In the genomic region with DNA sequence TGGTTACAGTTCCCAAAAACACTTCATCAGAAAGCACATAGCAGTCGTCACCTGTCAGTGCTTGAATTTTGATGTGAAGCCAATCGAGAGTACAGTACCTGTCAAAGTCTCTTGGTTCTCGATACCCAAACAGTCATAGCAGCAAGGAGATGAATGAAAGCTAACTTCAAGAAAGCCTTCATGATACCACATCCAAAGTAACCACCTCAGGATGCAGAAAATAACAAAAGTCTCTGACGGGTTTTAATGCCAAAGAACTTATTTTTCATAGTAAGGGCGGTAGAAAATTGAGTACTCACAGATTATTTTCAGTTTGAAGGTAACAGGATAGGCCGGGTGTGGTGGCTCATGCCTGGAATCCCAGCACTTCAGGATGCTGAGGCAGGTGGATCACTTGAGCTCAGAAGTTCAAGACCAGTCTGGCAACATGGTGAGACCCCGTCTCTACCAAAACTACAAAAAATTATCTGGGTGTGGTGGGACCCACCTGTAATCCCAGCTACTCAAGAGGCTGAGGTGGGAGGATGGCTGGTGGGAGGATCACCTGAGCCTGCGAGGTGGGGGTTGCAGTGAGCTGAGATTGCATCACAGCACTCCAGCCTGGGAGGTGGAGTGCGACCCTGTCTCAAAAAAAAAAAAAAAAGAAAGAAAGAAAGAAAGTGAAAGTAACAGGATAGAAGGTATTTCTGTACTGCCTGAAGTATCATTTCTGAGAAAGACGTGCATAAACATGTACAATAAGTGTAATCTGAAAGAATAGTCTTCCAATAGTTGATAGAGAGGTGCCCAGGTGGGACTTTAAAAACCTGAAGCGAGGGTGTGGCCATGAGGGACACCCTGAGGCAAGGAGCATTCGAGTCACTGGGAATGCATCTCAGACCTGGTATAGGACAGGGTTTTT, we compare ENCODE assay signal across 12 cellular contexts. TPM values are rescaled to one million over a fixed set of nuclear protein-coding genes. Genes with fewer than 3 reads are reported as not detected.
DNase-seq lines count a peak whose midpoint lies in the region; ATAC-seq, FAIRE-seq and TF ChIP-seq lines count a peak whose summit lies in the region.
"Had no signal": no experiment of that assay in that cellular context is flagged by ENCODE, and none has a peak within 500 bp of the region (broad histone marks: within the 10 kb centered on the region; RNA-seq: fewer than 3 reads in every experiment).

No MANE protein-coding gene starts in this region.

- H3K27ac ChIP-seq in H1 (ENCODE audit: low read depth, low read length) = no peak overlapping the region
- H3K27ac ChIP-seq: tibial artery, WERI-Rb-1 had no signal

- H3K56ac ChIP-seq in H1 (replicated peaks; ENCODE audit: insufficient read length, low read depth, low read length) = no peak overlapping the region

- H3K18ac ChIP-seq in H1 (ENCODE audit: extremely low read depth, low read length) = no peak overlapping the region

- no peaks in the 10 kb centered on the region for H3K9me3 Mint-ChIP-seq in stimulated activated naive CD8-positive, alpha-beta T cell treated with anti-CD3 and anti-CD28 coated beads, Interleukin-15, amount 100 ng/mL, for 72 hours
- H3K9me3 Mint-ChIP-seq: memory B cell had no signal

- no peak for TF ChIP-seq CTCF in H1 (IDR thresholded peaks at IDR 0.05; ENCODE audit: control extremely low read depth in 1 of 3, insufficient read depth in 1 of 3, low read depth in 1 of 3, low read length in 3 of 3)

- peak overlapping the region; percentile 91 to 97 for H3K4me3 Mint-ChIP-seq in stimulated activated naive CD8-positive, alpha-beta T cell treated with anti-CD3 and anti-CD28 coated beads, Interleukin-15, amount 100 ng/mL, for 72 hours
- H3K4me3 Mint-ChIP-seq: memory B cell had no signal

- H3K4me1 ChIP-seq in H1 (replicated peaks in 1 of 4; ENCODE audit: control insufficient read depth in 3 of 4, insufficient read depth in 4 of 4, low read length in 3 of 4) = no peaks in the 10 kb centered on the region
- H3K4me1 ChIP-seq: tibial artery had no signal

- H3K79me2 ChIP-seq in H1 (ENCODE audit: control insufficient read depth in 1 of 2, insufficient read depth in 2 of 2, low read length in 2 of 2) = no peaks in the 10 kb centered on the region

- H3K36me3 ChIP-seq in H1 (ENCODE audit: control insufficient read depth in 2 of 4, insufficient read depth in 4 of 4, low read length in 3 of 4) = peaks cover 0 to 4% (median 4%) of the 10 kb centered on the region in 4 experiments; a peak in 4 of 8 replicates

- no peak for TF ChIP-seq EP300 in H1 (IDR thresholded peaks at IDR 0.05; ENCODE audit: borderline replicate concordance in 1 of 2, low read depth in 2 of 2, low read length in 2 of 2)

- no peak overlapping the region for H2BK20ac ChIP-seq in H1 (ENCODE audit: low read length)

- no peak for TF ChIP-seq RAD21 in H1 (IDR thresholded peaks at IDR 0.05 in 1 of 2, conservative IDR thresholded peaks at IDR 0.05 in 1 of 2; ENCODE audit: low read depth in 2 of 2, low read length in 2 of 2)

- H2AFZ ChIP-seq in H1 (ENCODE audit: low read length) = no peak overlapping the region

- peaks cover 26% of the 10 kb centered on the region for H3K4me1 Mint-ChIP-seq in stimulated activated naive CD8-positive, alpha-beta T cell treated with anti-CD3 and anti-CD28 coated beads, Interleukin-15, amount 100 ng/mL, for 72 hours

- peak; percentile 68 for DNase-seq in activated effector memory CD4-positive, alpha-beta T cell treated with anti-CD3 and anti-CD28 coated beads, Interleukin-2, amount 50 U/mL, for 16 hours
- no peak for DNase-seq in activated effector memory CD4-positive, alpha-beta T cell treated with Interleukin-2 at 50 U/mL for 16 hours
- peak; percentile 9 for DNase-seq in activated CD8-positive, alpha-beta memory T cell treated with anti-CD3 and anti-CD28 coated beads, Interleukin-2, amount 50 U/mL, for 1 hour (ENCODE audit: extremely low read depth)
- DNase-seq in H1 (ENCODE audit: low read depth in 1 of 2, low spot score in 2 of 2) = no peak
- DNase-seq in stimulated activated naive CD8-positive, alpha-beta T cell treated with anti-CD3 and anti-CD28 coated beads, Interleukin-15, amount 100 ng/mL, for 72 hours = no peak
- DNase-seq in NCI-H2107 (lab: John Stamatoyannopoulos, UW) = no peak
- DNase-seq: SHP77, tibial artery, WERI-Rb-1 had no signal

- H3K23ac ChIP-seq in H1 (ENCODE audit: insufficient read length) = no peak overlapping the region

- H3K79me1 ChIP-seq in H1 (ENCODE audit: low read depth, low read length) = no peaks in the 10 kb centered on the region

- no peak overlapping the region for H3K4me3 ChIP-seq in H1 (ENCODE audit: extremely low read depth in 1 of 4, insufficient read depth in 2 of 4, low read depth in 3 of 4, low read length in 4 of 4)
- H3K4me3 ChIP-seq: tibial artery had no signal

- H2BK5ac ChIP-seq in H1 (ENCODE audit: low read depth, low read length) = no peak overlapping the region

- FAIRE-seq in H1 (lab: Jason Lieb, UNC) = no peak

- POLR2A ChIA-PET in H1 (lab: Charles Lee; ENCODE audit: partially characterized antibody) = interaction anchor here (0.6 kb wide), 1 partner anchor 407 kb away, joined by 3 read pairs; no protein-coding TSS in a partner anchor

- H3K4ac ChIP-seq in H1 (replicated peaks; ENCODE audit: insufficient read length, low read depth, low read length) = no peak overlapping the region

- no peaks in the 10 kb centered on the region for H3K27me3 Mint-ChIP-seq in stimulated activated naive CD8-positive, alpha-beta T cell treated with anti-CD3 and anti-CD28 coated beads, Interleukin-15, amount 100 ng/mL, for 72 hours
- H3K27me3 Mint-ChIP-seq: memory B cell had no signal

- WGBS in H1 (ENCODE audit: extremely low coverage in 1 of 2, insufficient coverage in 1 of 2, insufficient read length in 1 of 2, insufficient replicate concordance in 2 of 2, low coverage in 1 of 2, low lambda C conversion rate in 2 of 2, missing lambda C conversion rate in 1 of 2), 2 experiments = 88% methylated on average over 11 of the region's 12 CpGs; no CpG with 5 or more reads in 1 of the 2 experiments

- CTCF ChIA-PET in H1 (lab: Charles Lee; ENCODE audit: partially characterized antibody) = interaction anchor here (0.7 to 0.9 kb wide), 3 partner anchors 11 to 45 kb away, joined by 3 read pairs; no protein-coding TSS in a partner anchor

- H2BK120ac ChIP-seq in H1 (replicated peaks; ENCODE audit: low read depth, low read length) = no peak overlapping the region

- H3K14ac ChIP-seq in H1 (ENCODE audit: insufficient read length) = no peak overlapping the region

- no peak overlapping the region for H2AK5ac ChIP-seq in H1 (ENCODE audit: low read depth, low read length)

- no peaks in the 10 kb centered on the region; the same call in 1 of the 2 replicates for H3K23me2 ChIP-seq in H1 (ENCODE audit: low read depth, low read length)

- no peaks in the 10 kb centered on the region for H3K9me3 ChIP-seq in H1 (ENCODE audit: insufficient read depth in 2 of 2, low read depth in 1 of 2, low read length in 1 of 2)
- H3K9me3 ChIP-seq: tibial artery had no signal

- H3K4me2 ChIP-seq in H1 (ENCODE audit: insufficient read depth in 1 of 2, low read depth in 2 of 2, low read length in 2 of 2) = no peak overlapping the region

- no peak overlapping the region for H4K91ac ChIP-seq in H1 (replicated peaks; ENCODE audit: insufficient read length, low read length)

- peaks cover 0 to 1% of the 10 kb centered on the region in 2 experiments for H4K20me1 ChIP-seq in H1 (replicated peaks in 1 of 2; ENCODE audit: control insufficient read depth in 1 of 2, insufficient read depth in 2 of 2, low read length in 2 of 2)

- TF ChIP-seq POLR2A in H1 (IDR thresholded peaks at IDR 0.05; ENCODE audit: control extremely low read depth in 1 of 2, low read depth in 2 of 2, low read length in 2 of 2) (no peak), GM18505 (IDR thresholded peaks at IDR 0.05; ENCODE audit: borderline replicate concordance, extremely low read depth, insufficient read depth, insufficient read length) (no peak)

- no peak overlapping the region for H2BK12ac ChIP-seq in H1 (ENCODE audit: low read depth, low read length)

- no peak overlapping the region for H2BK15ac ChIP-seq in H1 (ENCODE audit: low read length)

- H3K9ac ChIP-seq in H1 (replicated peaks in 1 of 4; ENCODE audit: extremely low read depth in 1 of 4, low read depth in 3 of 4, low read length in 3 of 4) = no peak overlapping the region

- peak; percentile 95 for ATAC-seq in stimulated activated naive CD8-positive, alpha-beta T cell treated with anti-CD3 and anti-CD28 coated beads, Interleukin-15, amount 100 ng/mL, for 72 hours
- no peak for ATAC-seq in GM18505 (IDR thresholded peaks at IDR 0.05; ENCODE audit: unreplicated experiment)
- no peak for ATAC-seq in HG03045 (IDR thresholded peaks at IDR 0.05; ENCODE audit: unreplicated experiment)

- peak overlapping the region; percentile 97 to 98 for H3K27ac Mint-ChIP-seq in stimulated activated naive CD8-positive, alpha-beta T cell treated with anti-CD3 and anti-CD28 coated beads, Interleukin-15, amount 100 ng/mL, for 72 hours
- H3K27ac Mint-ChIP-seq: memory B cell had no signal

- no peak overlapping the region for H4K8ac ChIP-seq in H1 (ENCODE audit: extremely low read depth, insufficient read depth, low read length)

- H4K5ac ChIP-seq in H1 (ENCODE audit: insufficient read length, low read depth, low read length) = no peak overlapping the region

- no peaks in the 10 kb centered on the region for H3K27me3 ChIP-seq in H1 (replicated peaks in 1 of 4; ENCODE audit: control insufficient read depth in 3 of 4, extremely low read depth in 1 of 4, insufficient read depth in 3 of 4, low read length in 3 of 4)
- H3K27me3 ChIP-seq: tibial artery had no signal

RNA-seq across cellular contexts. Expression of a gene that starts 15.4 kb away (rescaled TPM):
- 18.9 and 19.8 TPM in 2 replicates for total RNA-seq in H1 (2021; fragmentation: NEBNext Ultra II Directional; extraction: Animal tissue kit (Norgen Biotek cat#: 25700))
- polyA plus RNA-seq in H1 (2011; rRNA removed) = 15.1 and 17.7 TPM in 2 replicates
- polyA plus RNA-seq in H1 (2011; cell fraction: cytosol; rRNA removed) = 10.6 TPM
- polyA plus RNA-seq in H1 (2011; cell fraction: nucleus; rRNA removed) = 27.8 TPM
- 13.3 to 15.9 TPM (median 15.0 TPM) in 4 replicates for polyA plus RNA-seq in H1 (2012, experiment 1 of 2)
- polyA plus RNA-seq in H1 (2012, experiment 2 of 2) = 9.3 TPM
- 18.9 TPM for polyA plus RNA-seq in H1 (2013, experiment 1 of 2)
- polyA plus RNA-seq in H1 (2013, experiment 2 of 2) = 18.6 TPM
- 22.0 and 30.9 TPM in 2 replicates for polyA minus RNA-seq in H1 (2011; rRNA and poly(A)+ RNA removed)
- 7.3 TPM for polyA minus RNA-seq in H1 (2011; cell fraction: cytosol; rRNA and poly(A)+ RNA removed)
- 31.0 TPM for polyA minus RNA-seq in H1 (2011; cell fraction: nucleus; rRNA and poly(A)+ RNA removed)

RNA-seq across cellular contexts. Expression of a gene that starts 16.2 kb away (rescaled TPM):
- total RNA-seq in H1 (2021; fragmentation: NEBNext Ultra II Directional; extraction: Animal tissue kit (Norgen Biotek cat#: 25700)) = 397 and 413 TPM in 2 replicates
- polyA plus RNA-seq in H1 (2011; rRNA removed) = 401 and 479 TPM in 2 replicates
- polyA plus RNA-seq in H1 (2011; cell fraction: cytosol; rRNA removed) = 476 TPM
- 766 TPM for polyA plus RNA-seq in H1 (2011; cell fraction: nucleus; rRNA removed)
- 293 to 353 TPM (median 324 TPM) in 4 replicates for polyA plus RNA-seq in H1 (2012, experiment 1 of 2)
- 136 TPM for polyA plus RNA-seq in H1 (2012, experiment 2 of 2)
- polyA plus RNA-seq in H1 (2013, experiment 1 of 2) = 351 TPM
- 323 TPM for polyA plus RNA-seq in H1 (2013, experiment 2 of 2)
- 111 TPM in 2 replicates for polyA minus RNA-seq in H1 (2011; rRNA and poly(A)+ RNA removed)
- polyA minus RNA-seq in H1 (2011; cell fraction: cytosol; rRNA and poly(A)+ RNA removed) = 337 TPM
- polyA minus RNA-seq in H1 (2011; cell fraction: nucleus; rRNA and poly(A)+ RNA removed) = 830 TPM

RNA-seq across cellular contexts. Expression of a gene that starts 26.7 kb away (rescaled TPM):
- 36.1 and 36.2 TPM in 2 replicates for total RNA-seq in H1 (2021; fragmentation: NEBNext Ultra II Directional; extraction: Animal tissue kit (Norgen Biotek cat#: 25700))
- polyA plus RNA-seq in H1 (2011; rRNA removed) = 41.3 and 60.2 TPM in 2 replicates
- 51.3 TPM for polyA plus RNA-seq in H1 (2011; cell fraction: cytosol; rRNA removed)
- 40.3 TPM for polyA plus RNA-seq in H1 (2011; cell fraction: nucleus; rRNA removed)
- 36.4 to 47.2 TPM (median 43.1 TPM) in 4 replicates for polyA plus RNA-seq in H1 (2012, experiment 1 of 2)
- polyA plus RNA-seq in H1 (2012, experiment 2 of 2) = 34.6 TPM
- polyA plus RNA-seq in H1 (2013, experiment 1 of 2) = 40.2 TPM
- polyA plus RNA-seq in H1 (2013, experiment 2 of 2) = 38.5 TPM
- polyA minus RNA-seq in H1 (2011; rRNA and poly(A)+ RNA removed) = 25.9 and 32.3 TPM in 2 replicates
- polyA minus RNA-seq in H1 (2011; cell fraction: cytosol; rRNA and poly(A)+ RNA removed) = 11.8 TPM
- 16.5 TPM for polyA minus RNA-seq in H1 (2011; cell fraction: nucleus; rRNA and poly(A)+ RNA removed)

RNA-seq across cellular contexts. Expression of a gene that starts 26.9 kb away (rescaled TPM):
- 18.6 and 22.2 TPM in 2 replicates for total RNA-seq in H1 (2021; fragmentation: NEBNext Ultra II Directional; extraction: Animal tissue kit (Norgen Biotek cat#: 25700))
- polyA plus RNA-seq in H1 (2011; rRNA removed) = 8.6 and 10.6 TPM in 2 replicates
- polyA plus RNA-seq in H1 (2011; cell fraction: cytosol; rRNA removed) = 9.9 TPM
- polyA plus RNA-seq in H1 (2011; cell fraction: nucleus; rRNA removed) = 11.7 TPM
- 18.3 to 22.2 TPM (median 19.1 TPM) in 4 replicates for polyA plus RNA-seq in H1 (2012, experiment 1 of 2)
- polyA plus RNA-seq in H1 (2012, experiment 2 of 2) = 9.1 TPM
- polyA plus RNA-seq in H1 (2013, experiment 1 of 2) = 10.0 TPM
- 8.7 TPM for polyA plus RNA-seq in H1 (2013, experiment 2 of 2)
- 3.1 and 5.3 TPM in 2 replicates for polyA minus RNA-seq in H1 (2011; rRNA and poly(A)+ RNA removed)
- polyA minus RNA-seq in H1 (2011; cell fraction: cytosol; rRNA and poly(A)+ RNA removed) = 5.8 TPM
- polyA minus RNA-seq in H1 (2011; cell fraction: nucleus; rRNA and poly(A)+ RNA removed) = 6.7 TPM

RNA-seq across cellular contexts. Expression of a gene that starts 42.5 kb away (rescaled TPM):
- total RNA-seq in H1 (2021; fragmentation: NEBNext Ultra II Directional; extraction: Animal tissue kit (Norgen Biotek cat#: 25700)) = 21.3 and 26.6 TPM in 2 replicates
- polyA plus RNA-seq in H1 (2011; rRNA removed) = 12.8 and 17.8 TPM in 2 replicates
- 19.7 TPM for polyA plus RNA-seq in H1 (2011; cell fraction: cytosol; rRNA removed)
- 15.7 TPM for polyA plus RNA-seq in H1 (2011; cell fraction: nucleus; rRNA removed)
- polyA plus RNA-seq in H1 (2012, experiment 1 of 2) = 22.5 to 26.9 TPM (median 24.9 TPM) in 4 replicates
- 28.3 TPM for polyA plus RNA-seq in H1 (2012, experiment 2 of 2)
- 26.7 TPM for polyA plus RNA-seq in H1 (2013, experiment 1 of 2)
- polyA plus RNA-seq in H1 (2013, experiment 2 of 2) = 34.1 TPM
- polyA minus RNA-seq in H1 (2011; rRNA and poly(A)+ RNA removed) = 13.7 and 15.2 TPM in 2 replicates
- polyA minus RNA-seq in H1 (2011; cell fraction: cytosol; rRNA and poly(A)+ RNA removed) = 9.0 TPM
- 6.9 TPM for polyA minus RNA-seq in H1 (2011; cell fraction: nucleus; rRNA and poly(A)+ RNA removed)

Comparison
In these comparisons a context has a peak if more than half of its experiments do, and no peak if none do; other contexts are left out.
1. DNase-seq: peak in activated effector memory CD4-positive, alpha-beta T cell treated with anti-CD3 and anti-CD28 coated beads, Interleukin-2, amount 50 U/mL, for 16 hours (single experiment) and activated CD8-positive, alpha-beta memory T cell treated with anti-CD3 and anti-CD28 coated beads, Interleukin-2, amount 50 U/mL, for 1 hour (single experiment); none in activated effector memory CD4-positive, alpha-beta T cell treated with Interleukin-2 at 50 U/mL for 16 hours (single experiment), H1 (0 of 2), stimulated activated naive CD8-positive, alpha-beta T cell treated with anti-CD3 and anti-CD28 coated beads, Interleukin-15, amount 100 ng/mL, for 72 hours (0 of 2) and NCI-H2107 (single experiment).